In the genomic region with DNA sequence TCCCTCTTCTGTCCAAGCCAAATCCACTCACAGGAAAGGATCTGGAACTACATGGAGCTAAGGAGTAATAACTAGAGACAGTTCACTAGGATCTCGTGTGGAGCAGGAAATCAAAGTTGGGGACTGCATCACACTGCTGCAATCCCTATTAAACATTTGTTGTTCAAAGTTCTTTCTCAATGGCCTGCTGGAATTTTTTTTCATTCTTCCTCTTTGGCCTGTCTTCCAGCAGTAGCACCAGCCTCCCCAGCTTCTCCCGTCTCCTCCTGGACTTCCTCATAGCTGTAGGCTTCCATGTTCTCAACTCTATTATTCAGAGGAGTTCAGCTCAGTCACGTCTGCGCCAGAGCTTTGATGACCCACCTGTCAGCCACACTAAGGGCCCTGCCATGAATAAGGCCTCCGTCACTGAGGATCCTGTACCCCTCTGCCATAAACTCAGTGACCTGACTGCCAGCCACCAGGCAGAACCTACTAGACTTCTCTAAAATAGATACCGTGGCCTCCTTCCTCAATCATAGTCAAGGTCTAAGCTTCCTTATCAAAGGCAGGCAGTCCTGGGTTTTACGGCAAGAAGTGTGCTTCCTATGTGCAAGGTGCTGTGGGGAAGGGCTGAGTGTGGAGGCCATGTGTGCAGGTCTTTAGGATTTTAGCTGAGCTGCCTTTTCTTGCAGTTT, we compare ENCODE assay signal across 5 cellular contexts.
A peak's percentile ranks its signal among the peaks of the same experiment; 100 is the strongest.
DNase-seq lines count a peak whose midpoint lies in the region; ATAC-seq and TF ChIP-seq lines count a peak whose summit lies in the region.
"Not testable (repeated sequence)": the region's sequence is repeated elsewhere in the genome, so short reads cannot be mapped to it uniquely, and the experiment has no call there.

No MANE protein-coding gene starts in this region.

- not testable (repeated sequence) for H2AFZ ChIP-seq in OCI-LY1 (ENCODE audit: low read length)

- H3K4me2 ChIP-seq in OCI-LY1 (ENCODE audit: low read length) = not testable (repeated sequence)

- DNase-seq in left colon, left lung, mucosa of descending colon: not testable (repeated sequence)

- H3K27ac ChIP-seq in OCI-LY1 (ENCODE audit: low read depth, low read length, poor library complexity, severe bottlenecking) = peak overlapping the region; percentile 54
- not testable (repeated sequence) for H3K27ac ChIP-seq in left lung

- H3K9me3 ChIP-seq in OCI-LY1 (ENCODE audit: low read length); left lung; mucosa of descending colon: not testable (repeated sequence)

- H3K4me3 ChIP-seq in OCI-LY1 (ENCODE audit: low read depth, low read length, poor library complexity, severe bottlenecking); left lung; mucosa of descending colon: not testable (repeated sequence)

- H3K9ac ChIP-seq in OCI-LY1 (ENCODE audit: low read length) = not testable (repeated sequence)

- not testable (repeated sequence) for H3K27me3 ChIP-seq in OCI-LY1 (ENCODE audit: insufficient read depth, low read length); left lung

- intact Hi-C loops in left colon (cut with DNase I, micrococcal nuclease); left lung (cut with DNase I); mucosa of descending colon (cut with DNase I, micrococcal nuclease): not testable (repeated sequence)

- H3K27ac Mint-ChIP-seq in stimulated activated memory B cell treated with anti-CD40 and anti-IgM and Interleukin-4, amounts not matched to agents 10 μg/mL and 1 μg/mL and 100 μg/mL, for 72 hours = not testable (repeated sequence)

- H3K4me3 Mint-ChIP-seq in stimulated activated memory B cell treated with anti-CD40 and anti-IgM and Interleukin-4, amounts not matched to agents 10 μg/mL and 1 μg/mL and 100 μg/mL, for 72 hours = not testable (repeated sequence)

- not testable (repeated sequence) for H3K36me3 ChIP-seq in OCI-LY1 (ENCODE audit: insufficient read depth, low read length); left lung; mucosa of descending colon (ENCODE audit: low read depth)

- not testable (repeated sequence) for H3K27me3 Mint-ChIP-seq in stimulated activated memory B cell treated with anti-CD40 and anti-IgM and Interleukin-4, amounts not matched to agents 10 μg/mL and 1 μg/mL and 100 μg/mL, for 72 hours

- not testable (repeated sequence) for TF ChIP-seq CTCF in OCI-LY1 (IDR thresholded peaks at IDR 0.05; ENCODE audit: low read length); left lung (IDR thresholded peaks at IDR 0.05); mucosa of descending colon (IDR thresholded peaks at IDR 0.05)

- H3K79me2 ChIP-seq in OCI-LY1 (ENCODE audit: insufficient read depth, low read length) = not testable (repeated sequence)

- not testable (repeated sequence) for H3K9me3 Mint-ChIP-seq in stimulated activated memory B cell treated with anti-CD40 and anti-IgM and Interleukin-4, amounts not matched to agents 10 μg/mL and 1 μg/mL and 100 μg/mL, for 72 hours

- H3K4me1 ChIP-seq in OCI-LY1 (ENCODE audit: insufficient read depth, low read length, severe bottlenecking) = peaks cover 13% of the 10 kb centered on the region
- H3K4me1 ChIP-seq in left lung; mucosa of descending colon (ENCODE audit: low read depth): not testable (repeated sequence)

- not testable (repeated sequence) for H3K36me3 Mint-ChIP-seq in stimulated activated memory B cell treated with anti-CD40 and anti-IgM and Interleukin-4, amounts not matched to agents 10 μg/mL and 1 μg/mL and 100 μg/mL, for 72 hours

- H3K9me2 ChIP-seq in OCI-LY1 (ENCODE audit: low read depth, low read length) = not testable (repeated sequence)

- not testable (repeated sequence) for H3F3A ChIP-seq in OCI-LY1 (ENCODE audit: insufficient read depth, low read length)

- H3K4me1 Mint-ChIP-seq in stimulated activated memory B cell treated with anti-CD40 and anti-IgM and Interleukin-4, amounts not matched to agents 10 μg/mL and 1 μg/mL and 100 μg/mL, for 72 hours = peaks cover 11% of the 10 kb centered on the region

- peak; percentile 91 for ATAC-seq in left colon
- ATAC-seq in left lung = peak; percentile 22
- ATAC-seq in mucosa of descending colon = peak; percentile 80
- peak; percentile 53 for ATAC-seq in stimulated activated memory B cell treated with anti-CD40 and anti-IgM and Interleukin-4, amounts not matched to agents 10 μg/mL and 1 μg/mL and 100 μg/mL, for 72 hours

- H4K20me1 ChIP-seq in OCI-LY1 (ENCODE audit: insufficient read depth, low read length) = not testable (repeated sequence)

Comparison
In these comparisons a context has a peak if more than half of its experiments do, and no peak if none do; other contexts are left out.
1. ATAC-seq: peak in every context shown above with its lines; median percentile 91 in left colon; 80 in mucosa of descending colon; 53 in stimulated activated memory B cell treated with anti-CD40 and anti-IgM and Interleukin-4, amounts not matched to agents 10 μg/mL and 1 μg/mL and 100 μg/mL, for 72 hours; 22 in left lung.